Comparison of ENCODE assay signal across 27 cellular contexts in genomic region chr3:34053631-34054030, GRCh38.
"Had no signal": no experiment of that assay in that cellular context is flagged by ENCODE, and none has a peak within 500 bp of the region (broad histone marks: within the 10 kb centered on the region; RNA-seq: fewer than 3 reads in every experiment).

No MANE protein-coding gene starts in this region.

- H3K36me3 ChIP-seq: gastrocnemius medialis, heart right ventricle, left ventricle myocardium inferior, spleen, tibial nerve, upper lobe of right lung, vagina had no signal

- H3K79me2 ChIP-seq: parathyroid adenoma had no signal

- H3K27ac ChIP-seq: gastrocnemius medialis, heart right ventricle, left ventricle myocardium inferior, parathyroid adenoma, psoas muscle, spleen, testis, tibial nerve, upper lobe of right lung, vagina had no signal

- H2AFZ ChIP-seq: parathyroid adenoma had no signal

- ATAC-seq: esophagus mucosa; gastrocnemius medialis; heart right ventricle; psoas muscle; sciatic nerve; stimulated activated memory B cell treated with anti-CD40 and anti-IgM and Interleukin-4, amounts not matched to agents 10 μg/mL and 1 μg/mL and 100 μg/mL, for 72 hours; upper lobe of right lung had no signal

- H3K9me3 ChIP-seq: gastrocnemius medialis, heart right ventricle, left ventricle myocardium inferior, psoas muscle, spleen, testis, tibial nerve, upper lobe of right lung, vagina had no signal

- H3K9ac ChIP-seq: parathyroid adenoma had no signal

- H3K4me3 ChIP-seq: dorsolateral prefrontal cortex, gastrocnemius medialis, heart right ventricle, left ventricle myocardium inferior, lung, psoas muscle, spleen, testis, tibial nerve, upper lobe of right lung, vagina had no signal

- H3K27me3 ChIP-seq: dorsolateral prefrontal cortex, gastrocnemius medialis, heart right ventricle, spleen, testis, tibial nerve, upper lobe of right lung, vagina had no signal

- DNase-seq: cortex of kidney; dorsolateral prefrontal cortex; effector CD8-positive, alpha-beta T cell; gastrocnemius medialis; heart right ventricle; hypothalamus; kidney; left cardiac atrium; left ventricle myocardium inferior; mesenchymal stem cell; midbrain; naive B cell; nephron progenitor cell; psoas muscle; spleen; stimulated activated CD4-positive, alpha-beta T cell treated with anti-CD3 and anti-CD28 coated beads, Interleukin-15, amount 100 ng/mL, for 24 hours; stimulated activated CD4-positive, alpha-beta T cell treated with anti-CD3 and anti-CD28 coated beads, Interleukin-1b, Interleukin-23, amount 100 ng/mL, for 48 hours; stimulated activated CD4-positive, alpha-beta T cell treated with anti-CD3 and anti-CD28 coated beads, Interleukin-4, amount 100 ng/mL, for 24 hours; testis; upper lobe of right lung had no signal

- H3K4me1 ChIP-seq: gastrocnemius medialis, heart right ventricle, left ventricle myocardium inferior, parathyroid adenoma, psoas muscle, spleen, testis, tibial nerve, upper lobe of right lung, vagina had no signal
